Comparison of ENCODE assay signal across 20 cellular contexts in genomic region chr5:53730938-53731337, GRCh38.
DNase-seq lines count a peak whose midpoint lies in the region; ATAC-seq and TF ChIP-seq lines count a peak whose summit lies in the region.
"Had no signal": no experiment of that assay in that cellular context is flagged by ENCODE, and none has a peak within 500 bp of the region (broad histone marks: within the 10 kb centered on the region; RNA-seq: fewer than 3 reads in every experiment).

No MANE protein-coding gene starts in this region.

- no CpG with 5 or more reads among the region's 1 CpG for WGBS in mesendoderm (ENCODE audit: extremely low coverage, insufficient coverage, low lambda C conversion rate)
- WGBS in endodermal cell (ENCODE audit: insufficient coverage in 1 of 2, insufficient read length in 1 of 2), 2 experiments, result 82% methylated on average over 1 of the region's 1 CpG; no CpG with 5 or more reads in 1 of the 2 experiments

- H3K4me1 Mint-ChIP-seq in endodermal cell, result no peaks in the 10 kb centered on the region

- peaks cover 15% of the 10 kb centered on the region for H3K9me3 ChIP-seq in endodermal cell (ENCODE audit: control insufficient read depth, low read length)
- H3K9me3 ChIP-seq: prostate gland, tibial artery had no signal

- no peak overlapping the region for H3K4me3 ChIP-seq in HL-60 (replicated peaks; ENCODE audit: insufficient read depth, low read length)
- no peak overlapping the region for H3K4me3 ChIP-seq in mesendoderm (ENCODE audit: low read length)
- H3K4me3 ChIP-seq in endodermal cell (ENCODE audit: low read length), result no peak overlapping the region
- H3K4me3 ChIP-seq: PC-9, prostate gland, tibial artery had no signal

- H3K79me1 ChIP-seq in mesendoderm (ENCODE audit: low read length), result no peaks in the 10 kb centered on the region

- no peak overlapping the region for H3K4ac ChIP-seq in mesendoderm (ENCODE audit: low read depth, low read length)

- H3K36me3 ChIP-seq in mesendoderm (ENCODE audit: control insufficient read depth, insufficient read depth, low read length), result no peaks in the 10 kb centered on the region
- H3K36me3 ChIP-seq in endodermal cell (ENCODE audit: control insufficient read depth, insufficient read depth, low read length), result no peaks in the 10 kb centered on the region
- H3K36me3 ChIP-seq: prostate gland, tibial artery had no signal

- H2BK120ac ChIP-seq in mesendoderm (ENCODE audit: low read depth, low read length), result no peak overlapping the region

- H3K27ac ChIP-seq in HL-60 (replicated peaks), result no peak overlapping the region
- H3K27ac ChIP-seq in mesendoderm (ENCODE audit: low read depth, low read length), result no peak overlapping the region
- H3K27ac ChIP-seq in endodermal cell (ENCODE audit: low read depth, low read length), result no peak overlapping the region
- H3K27ac ChIP-seq: PC-9, prostate gland, tibial artery, VCaP had no signal

- H4K8ac ChIP-seq in mesendoderm (ENCODE audit: low read depth, low read length), result no peak overlapping the region

- H3K18ac ChIP-seq in mesendoderm (ENCODE audit: low read length), result no peak overlapping the region

- ATAC-seq in GM21786 (IDR thresholded peaks at IDR 0.05; ENCODE audit: unreplicated experiment), result no peak
- ATAC-seq: naive thymus-derived CD8-positive, alpha-beta T cell; stimulated activated memory B cell treated with anti-CD40 and anti-IgM and Interleukin-4, amounts not matched to agents 10 μg/mL and 1 μg/mL and 100 μg/mL, for 72 hours had no signal

- H4K5ac ChIP-seq in mesendoderm (ENCODE audit: low read length), result no peak overlapping the region

- DNase-seq in NCI-H2171 treated with DMSO at 0.1 percent for 48 hours (lab: John Stamatoyannopoulos, UW) (peak; percentile 3), NCI-H2171 (lab: John Stamatoyannopoulos, UW) (no peak), HL-60 (ENCODE audit: low read depth in 1 of 2, low spot score in 1 of 2) (peak; percentile 12 to 77), UCSD-AML1 (lab: John Stamatoyannopoulos, UW; ENCODE audit: unreplicated experiment) (peak; percentile 44), mesendoderm (peak; percentile 30), hepatic stellate cell (ENCODE audit: low spot score) (no peak), endodermal cell (no peak)
- DNase-seq: 8988T; CD4-positive, alpha-beta T cell; effector memory CD4-positive, alpha-beta T cell; naive thymus-derived CD8-positive, alpha-beta T cell; NCI-H2029; NCI-H524 treated with DMSO at 0.1 percent for 48 hours; PC-9; stimulated activated CD4-positive, alpha-beta T cell treated with anti-CD3 and anti-CD28 coated beads, Interleukin-12 subunit alpha, Interleukin-12 subunit beta, amount 100 ng/mL, for 4 hours; tibial artery had no signal

- no peak overlapping the region for H3K27ac Mint-ChIP-seq in endodermal cell
- H3K27ac Mint-ChIP-seq: CD4-positive, alpha-beta T cell; naive thymus-derived CD8-positive, alpha-beta T cell; stimulated activated memory B cell treated with anti-CD40 and anti-IgM and Interleukin-4, amounts not matched to agents 10 μg/mL and 1 μg/mL and 100 μg/mL, for 72 hours had no signal

- no peaks in the 10 kb centered on the region for H3K79me2 ChIP-seq in mesendoderm (ENCODE audit: control insufficient read depth, insufficient read depth, low read length)

- no peak overlapping the region for H3K56ac ChIP-seq in mesendoderm (ENCODE audit: low read length)

- H3K27me3 ChIP-seq in HL-60 (ENCODE audit: insufficient read depth, poor library complexity, severe bottlenecking), result no peaks in the 10 kb centered on the region
- no peaks in the 10 kb centered on the region for H3K27me3 ChIP-seq in mesendoderm (ENCODE audit: insufficient read depth, low read length, poor library complexity)
- H3K27me3 ChIP-seq in endodermal cell (ENCODE audit: control insufficient read depth, insufficient read depth, low read length, poor library complexity, severe bottlenecking), result no peaks in the 10 kb centered on the region
- H3K27me3 ChIP-seq: tibial artery had no signal

- H3K27me3 Mint-ChIP-seq in endodermal cell (ENCODE audit: insufficient read depth), result no peaks in the 10 kb centered on the region
- H3K27me3 Mint-ChIP-seq: CD4-positive, alpha-beta T cell; stimulated activated memory B cell treated with anti-CD40 and anti-IgM and Interleukin-4, amounts not matched to agents 10 μg/mL and 1 μg/mL and 100 μg/mL, for 72 hours had no signal

- H3K9me3 Mint-ChIP-seq in endodermal cell, result peaks cover 6% of the 10 kb centered on the region
- H3K9me3 Mint-ChIP-seq: stimulated activated memory B cell treated with anti-CD40 and anti-IgM and Interleukin-4, amounts not matched to agents 10 μg/mL and 1 μg/mL and 100 μg/mL, for 72 hours had no signal

- H2AK5ac ChIP-seq in mesendoderm (ENCODE audit: low read length), result no peak overlapping the region

- no peak overlapping the region for H3K4me2 ChIP-seq in mesendoderm (ENCODE audit: low read length)
- H3K4me2 ChIP-seq: PC-9 had no signal

- H3K9ac ChIP-seq in mesendoderm (ENCODE audit: low read length) (no peak overlapping the region), endodermal cell (ENCODE audit: extremely low read depth, low read length, poor library complexity, severe bottlenecking) (no peak overlapping the region)

- no peak overlapping the region for H3K23ac ChIP-seq in mesendoderm (ENCODE audit: low read length)

- TF ChIP-seq CTCF in HL-60 (IDR thresholded peaks at IDR 0.05; ENCODE audit: insufficient read depth, low read length), result no peak
- TF ChIP-seq CTCF in endodermal cell (conservative IDR thresholded peaks at IDR 0.05), result no peak

- no peaks in the 10 kb centered on the region for H3K36me3 Mint-ChIP-seq in endodermal cell (ENCODE audit: low read depth)
- H3K36me3 Mint-ChIP-seq: naive thymus-derived CD8-positive, alpha-beta T cell; stimulated activated memory B cell treated with anti-CD40 and anti-IgM and Interleukin-4, amounts not matched to agents 10 μg/mL and 1 μg/mL and 100 μg/mL, for 72 hours had no signal

- no peaks in the 10 kb centered on the region for H3K4me1 ChIP-seq in mesendoderm (ENCODE audit: control insufficient read depth, low read depth, low read length)
- H3K4me1 ChIP-seq in endodermal cell (ENCODE audit: control insufficient read depth, insufficient read depth, low read length), result no peaks in the 10 kb centered on the region
- H3K4me1 ChIP-seq: prostate gland, tibial artery had no signal

- H2BK15ac ChIP-seq in mesendoderm (replicated peaks; ENCODE audit: low read depth), result no peak overlapping the region

- no peak overlapping the region for H2BK5ac ChIP-seq in mesendoderm (ENCODE audit: low read length)

- no peak overlapping the region for H3K4me3 Mint-ChIP-seq in endodermal cell
- H3K4me3 Mint-ChIP-seq: CD4-positive, alpha-beta T cell; naive thymus-derived CD8-positive, alpha-beta T cell; stimulated activated memory B cell treated with anti-CD40 and anti-IgM and Interleukin-4, amounts not matched to agents 10 μg/mL and 1 μg/mL and 100 μg/mL, for 72 hours had no signal

Comparison
In these comparisons a context has a peak if more than half of its experiments do, and no peak if none do; other contexts are left out.
1. DNase-seq: peak in NCI-H2171 treated with DMSO at 0.1 percent for 48 hours (single experiment), HL-60 (2 of 2), UCSD-AML1 (single experiment) and mesendoderm (single experiment); none in NCI-H2171 (single experiment), hepatic stellate cell (single experiment) and endodermal cell (single experiment).